In the genomic region with DNA sequence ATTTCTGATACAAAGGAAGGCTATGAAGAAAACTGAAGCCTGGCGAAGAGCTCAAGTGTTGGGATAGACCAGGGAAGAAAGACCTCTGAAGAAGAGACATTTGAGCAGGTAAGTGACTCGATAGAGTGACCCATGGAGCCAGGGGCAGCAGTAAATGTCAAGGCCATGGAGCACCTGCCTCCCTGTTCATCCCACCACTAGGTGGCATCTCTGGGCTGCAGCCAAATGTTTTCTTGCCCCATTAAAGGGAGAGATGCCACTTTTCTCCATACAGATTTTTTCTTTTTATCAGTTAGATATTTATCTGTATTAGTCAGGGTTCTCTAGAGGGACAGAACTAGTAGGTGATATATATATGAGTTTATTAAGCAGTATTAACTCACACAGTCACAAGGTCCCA, we compare ENCODE assay signal across 8 cellular contexts. TPM values are rescaled to one million over a fixed set of nuclear protein-coding genes. Genes with fewer than 3 reads are reported as not detected.
DNase-seq lines count a peak whose midpoint lies in the region; ATAC-seq and TF ChIP-seq lines count a peak whose summit lies in the region.

No MANE protein-coding gene starts in this region.

- 19 to 44% methylated on average over 1 to 2 of the region's 2 CpGs for WGBS in GM23248 (ENCODE audit: low coverage in 1 of 2, low lambda C conversion rate in 2 of 2, missing lambda C conversion rate in 2 of 2), 2 experiments

- no peak for ATAC-seq in GM19023 (IDR thresholded peaks at IDR 0.05; ENCODE audit: unreplicated experiment)
- no peak for ATAC-seq in HG03378 (IDR thresholded peaks at IDR 0.05; ENCODE audit: unreplicated experiment)

- H3K4me3 Mint-ChIP-seq in nephron progenitor cell, result no peak overlapping the region

- H3K27ac Mint-ChIP-seq in nephron progenitor cell, result no peak overlapping the region

- no peak overlapping the region for H3K4me3 ChIP-seq in GM23248
- H3K4me3 ChIP-seq in effector memory CD4-positive, alpha-beta T cell (ENCODE audit: insufficient read depth, low read depth, low read length, poor library complexity, severe bottlenecking), result no peak overlapping the region

- H3K4me1 ChIP-seq in GM23248 (ENCODE audit: insufficient read depth), result no peaks in the 10 kb centered on the region
- H3K4me1 ChIP-seq in effector memory CD4-positive, alpha-beta T cell (ENCODE audit: control insufficient read depth, insufficient read depth, low read length, poor library complexity, severe bottlenecking), result no peaks in the 10 kb centered on the region

- H3K4me2 ChIP-seq in GM23248 (ENCODE audit: unreplicated experiment), result no peak overlapping the region

- peak; percentile 65 for TF ChIP-seq CTCF in nephron progenitor cell (IDR thresholded peaks at IDR 0.05)

- no peaks in the 10 kb centered on the region for H3F3A ChIP-seq in GM23248 (ENCODE audit: insufficient read depth)

- no peaks in the 10 kb centered on the region for H3K36me3 ChIP-seq in GM23248 (ENCODE audit: low read depth)
- no peaks in the 10 kb centered on the region for H3K36me3 ChIP-seq in effector memory CD4-positive, alpha-beta T cell (ENCODE audit: control insufficient read depth, insufficient read depth, low read length)

- H3K9me2 ChIP-seq in GM23248 (ENCODE audit: insufficient read depth), result no peaks in the 10 kb centered on the region

- in situ Hi-C loops in GM23248 (cut with MboI), result no loop called here

- H3K36me3 Mint-ChIP-seq in nephron progenitor cell (ENCODE audit: low read depth), result no peaks in the 10 kb centered on the region

- peaks cover 44% of the 10 kb centered on the region for H3K9me3 Mint-ChIP-seq in nephron progenitor cell

- no peaks in the 10 kb centered on the region for H4K20me1 ChIP-seq in GM23248 (ENCODE audit: insufficient read depth)

- H3K27me3 ChIP-seq in GM23248 (replicated peaks; ENCODE audit: insufficient read depth), result no peaks in the 10 kb centered on the region
- H3K27me3 ChIP-seq in effector memory CD4-positive, alpha-beta T cell (replicated peaks; ENCODE audit: control insufficient read depth, insufficient read depth, low read length, poor library complexity, severe bottlenecking), result no peaks in the 10 kb centered on the region

- no peaks in the 10 kb centered on the region for H3K9me3 ChIP-seq in GM23248 (ENCODE audit: low read depth)
- no peaks in the 10 kb centered on the region for H3K9me3 ChIP-seq in effector memory CD4-positive, alpha-beta T cell (ENCODE audit: control insufficient read depth, low read length)

- H3K27ac ChIP-seq in GM23248, result no peak overlapping the region
- H3K27ac ChIP-seq in effector memory CD4-positive, alpha-beta T cell (ENCODE audit: insufficient read depth, low read length, poor library complexity, severe bottlenecking), result no peak overlapping the region

- H3K9ac ChIP-seq in GM23248, result no peak overlapping the region

- peaks cover 11% of the 10 kb centered on the region for H3K4me1 Mint-ChIP-seq in nephron progenitor cell

- no peaks in the 10 kb centered on the region for H3K79me2 ChIP-seq in GM23248 (ENCODE audit: insufficient read depth)

- DNase-seq in AG20443 (ENCODE audit: low spot score) (peak; percentile 41), GM23248 (peak; percentile 52), NCI-H446 (lab: John Stamatoyannopoulos, UW) (peak; percentile 18 to 21), nephron progenitor cell (peak; percentile 44)
- peak; percentile 63 for DNase-seq in activated CD4-positive, alpha-beta T cell treated with anti-CD3 and anti-CD28 coated beads for 48 hours
- DNase-seq in effector memory CD4-positive, alpha-beta T cell, result peak; percentile 15 to 30 (median 18)

- H3K27me3 Mint-ChIP-seq in nephron progenitor cell (ENCODE audit: low read depth, poor library complexity), result peaks cover 3% of the 10 kb centered on the region

- H2AFZ ChIP-seq in GM23248, result no peak overlapping the region

RNA-seq across cellular contexts. Expression of a gene that starts 4.9 kb away (rescaled TPM):
- total RNA-seq in GM23248 (2014; rRNA removed; shearing (Covaris generic)), result 2.1 and 3.5 TPM in 2 replicates
- 2.5 and 5.4 TPM in 2 replicates for polyA plus RNA-seq in GM23248 (2016; fragmentation: Nextera tagmentation; extraction: Ambion mirVana)
